10 cellular contexts compared by ENCODE assay signal in the genomic region with DNA sequence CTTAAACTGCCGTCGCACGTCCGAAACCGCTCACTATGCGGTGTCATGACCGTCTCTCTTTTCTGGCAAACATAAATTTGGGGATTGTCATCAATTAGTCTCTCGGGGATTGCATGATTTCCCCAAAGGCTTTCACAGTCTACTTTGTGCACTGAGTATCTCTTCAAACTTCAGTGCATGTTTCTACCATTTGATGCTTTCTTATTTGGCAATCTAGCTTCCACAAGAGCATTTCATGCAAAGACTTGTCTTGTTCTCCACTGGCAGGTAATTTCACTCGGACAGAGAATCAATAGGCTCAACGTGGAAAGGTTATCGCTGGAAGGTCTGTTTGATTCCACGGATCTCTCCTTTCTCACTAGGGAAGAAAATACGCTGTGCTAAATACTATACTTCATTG. TPM values are rescaled to one million over a fixed set of nuclear protein-coding genes. Genes with fewer than 3 reads are reported as not detected.
"Had no signal": no experiment of that assay in that cellular context is flagged by ENCODE, and none has a peak within 500 bp of the region (broad histone marks: within the 10 kb centered on the region; RNA-seq: fewer than 3 reads in every experiment).

No MANE protein-coding gene starts in this region.

RNA-seq across cellular contexts. Expression of a gene that starts 0.8 kb away (rescaled TPM):
- total RNA-seq: OCI-LY7, PC-3, PC-9, Peyer's patch, Right ventricle myocardium inferior, Right ventricle myocardium superior, RPMI7951, SJCRH30, SJSA1, SK-MEL-5 had no signal

RNA-seq across cellular contexts. Expression of a gene that starts 5.5 kb away (rescaled TPM):
- total RNA-seq: OCI-LY7, PC-3, PC-9, Peyer's patch, Right ventricle myocardium inferior, Right ventricle myocardium superior, RPMI7951, SJCRH30, SJSA1, SK-MEL-5 had no signal

RNA-seq across cellular contexts. Expression of a gene that starts 10.3 kb away (rescaled TPM):
- total RNA-seq: OCI-LY7, PC-3, PC-9, Peyer's patch, Right ventricle myocardium inferior, Right ventricle myocardium superior, RPMI7951, SJCRH30, SJSA1, SK-MEL-5 had no signal

RNA-seq across cellular contexts. Expression of a gene that starts 15.0 kb away (rescaled TPM):
- total RNA-seq: OCI-LY7, PC-3, PC-9, Peyer's patch, Right ventricle myocardium inferior, Right ventricle myocardium superior, RPMI7951, SJCRH30, SJSA1, SK-MEL-5 had no signal

RNA-seq across cellular contexts. Expression of a gene that starts 19.8 kb away (rescaled TPM):
- total RNA-seq: OCI-LY7, PC-3, PC-9, Peyer's patch, Right ventricle myocardium inferior, Right ventricle myocardium superior, RPMI7951, SJCRH30, SJSA1, SK-MEL-5 had no signal
